Comparison of ENCODE assay signal across 1 cellular context in the genomic region with DNA sequence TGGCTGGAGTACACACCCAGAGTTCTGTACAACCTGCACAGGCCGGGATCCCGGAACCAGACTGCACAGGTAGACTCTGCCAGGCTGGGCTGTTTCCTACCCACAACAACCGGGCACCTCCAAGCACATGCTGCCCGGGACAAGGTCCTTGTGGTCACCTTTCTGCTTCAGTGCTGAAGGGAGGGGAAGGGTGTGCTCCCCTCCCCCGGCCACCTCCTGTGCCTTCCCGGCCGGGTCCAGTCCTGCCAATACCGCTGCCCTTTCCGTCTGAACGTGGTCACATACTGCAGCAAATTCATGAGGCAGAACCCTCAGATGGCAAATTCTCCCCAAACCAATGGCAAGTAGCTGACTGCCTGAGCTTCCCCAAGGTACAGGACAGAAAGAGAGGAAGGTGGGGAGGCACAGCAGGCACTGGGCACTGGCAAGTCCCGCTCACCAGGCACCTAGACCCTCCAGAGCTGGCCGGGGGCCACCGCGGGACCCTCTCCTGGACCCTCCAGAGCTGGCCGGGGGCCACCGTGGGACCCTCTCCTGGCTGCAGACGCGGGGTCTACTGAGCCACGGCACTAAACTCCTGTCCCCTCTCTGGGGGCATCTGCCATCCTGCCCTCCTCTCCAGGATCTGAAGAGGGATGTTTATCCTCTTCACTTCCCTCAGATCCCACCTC.
TF ChIP-seq lines count a peak whose summit lies in the region.

No MANE protein-coding gene starts in this region.

TF ChIP-seq in A549, 52 proteins besides CTCF, POLR2A, EP300 and RAD21 (continued from another document):
- TF ChIP-seq REST (IDR thresholded peaks at IDR 0.05) = no peak
- TF ChIP-seq EHF (CRISPR knock-in tag; IDR thresholded peaks at IDR 0.05) = no peak
- no peak for TF ChIP-seq CBX8 (IDR thresholded peaks at IDR 0.05)
- no peak for TF ChIP-seq BHLHE40 (IDR thresholded peaks at IDR 0.05; ENCODE audit: low read depth, low read length)
- TF ChIP-seq MAZ (IDR thresholded peaks at IDR 0.05; ENCODE audit: borderline replicate concordance, low read depth, low read length) = no peak
- TF ChIP-seq SMC3 (IDR thresholded peaks at IDR 0.05) = no peak
- TF ChIP-seq TP53 (CRISPR knock-in tag; IDR thresholded peaks at IDR 0.05) = no peak
- TF ChIP-seq, protein P1, sequence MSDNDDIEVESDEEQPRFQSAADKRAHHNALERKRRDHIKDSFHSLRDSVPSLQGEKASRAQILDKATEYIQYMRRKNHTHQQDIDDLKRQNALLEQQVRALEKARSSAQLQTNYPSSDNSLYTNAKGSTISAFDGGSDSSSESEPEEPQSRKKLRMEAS (IDR thresholded peaks at IDR 0.05) = no peak
- TF ChIP-seq NPAS2 (CRISPR knock-in tag; IDR thresholded peaks at IDR 0.05; ENCODE audit: borderline replicate concordance) = no peak
- no peak for TF ChIP-seq GATA3 (IDR thresholded peaks at IDR 0.05; ENCODE audit: borderline replicate concordance)
- TF ChIP-seq SREBF2 (IDR thresholded peaks at IDR 0.05) = no peak
- no peak for TF ChIP-seq EHMT2 (IDR thresholded peaks at IDR 0.05; ENCODE audit: low read depth)
- no peak for TF ChIP-seq ELK1 (IDR thresholded peaks at IDR 0.05; ENCODE audit: low read depth, low read length)
- no peak for TF ChIP-seq MAFK (IDR thresholded peaks at IDR 0.05; ENCODE audit: partially characterized antibody)
